Comparison of ENCODE assay signal across 8 cellular contexts in the genomic region with DNA sequence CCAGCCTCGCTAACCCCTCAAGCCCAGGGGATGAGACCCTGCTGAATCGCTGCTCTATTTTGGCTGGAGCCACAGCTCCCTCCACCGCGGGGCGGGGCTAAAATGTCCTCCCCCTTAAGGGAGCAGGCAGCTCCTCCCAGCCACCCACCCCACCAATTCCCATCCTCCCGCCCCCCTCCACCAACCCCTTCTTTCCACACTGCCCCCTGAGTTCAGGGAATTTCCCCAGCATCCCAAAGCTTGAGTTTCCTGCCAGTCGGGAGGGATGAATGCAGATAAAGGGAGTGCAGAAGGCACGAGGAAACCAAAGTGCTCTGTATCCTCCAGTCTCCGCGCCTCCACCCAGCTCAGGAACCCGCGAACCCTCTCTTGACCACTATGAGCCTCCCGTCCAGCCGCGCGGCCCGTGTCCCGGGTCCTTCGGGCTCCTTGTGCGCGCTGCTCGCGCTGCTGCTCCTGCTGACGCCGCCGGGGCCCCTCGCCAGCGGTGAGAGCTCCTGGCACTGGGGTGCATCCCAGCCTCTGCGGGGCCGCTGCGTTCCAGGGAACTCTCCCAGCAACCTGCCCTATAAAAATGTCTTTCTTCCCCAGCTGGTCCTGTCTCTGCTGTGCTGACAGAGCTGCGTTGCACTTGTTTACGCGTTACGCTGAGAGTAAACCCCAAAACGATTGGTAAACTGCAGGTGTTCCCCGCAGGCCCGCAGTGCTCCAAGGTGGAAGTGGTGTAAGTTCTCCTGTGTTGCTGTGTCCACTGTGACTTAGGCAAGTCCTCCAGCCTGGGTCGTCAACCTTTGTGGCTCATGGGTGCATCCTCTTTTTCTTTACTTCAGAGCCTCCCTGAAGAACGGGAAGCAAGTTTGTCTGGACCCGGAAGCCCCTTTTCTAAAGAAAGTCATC. TPM values are rescaled to one million over a fixed set of nuclear protein-coding genes. Genes with fewer than 3 reads are reported as not detected.
A peak's percentile ranks its signal among the peaks of the same experiment; 100 is the strongest.
DNase-seq lines count a peak whose midpoint lies in the region; ATAC-seq and TF ChIP-seq lines count a peak whose summit lies in the region.
"Had no signal": no experiment of that assay in that cellular context is flagged by ENCODE, and none has a peak within 500 bp of the region (broad histone marks: within the 10 kb centered on the region; RNA-seq: fewer than 3 reads in every experiment).

A gene (plus strand): TSS at position 306 of the 897 bp plus-strand sequence. CDS start 73 bp downstream, at position 379.

- peaks cover 29% of the 10 kb centered on the region for H3K27me3 Mint-ChIP-seq in brain
- H3K27me3 Mint-ChIP-seq in activated T-helper 2 cell treated with anti-CD3 and anti-CD28 coated beads, Interferon-gamma antibody, Interleukin-2, Interleukin-4, amounts not matched to agents 10 μg/mL and 5 μg/mL and 100 μg/mL, durations not matched to agents 14 hours and 24 hours and 36 hours (ENCODE audit: low read depth) = peaks cover 21% of the 10 kb centered on the region

- intact Hi-C loops in spleen (cut with DNase I; ENCODE audit: low total_unique reads) = no loop called here
- intact Hi-C loops in activated T-helper 2 cell treated with anti-CD3 and anti-CD28 coated beads, Interferon-gamma antibody, Interleukin-2, Interleukin-4, amounts not matched to agents 10 μg/mL and 5 μg/mL and 100 μg/mL, durations not matched to agents 14 hours and 24 hours and 36 hours (cut with micrococcal nuclease) = no loop called here

- H3K36me3 ChIP-seq in HUES64 (ENCODE audit: insufficient read depth, low read length) (no peaks in the 10 kb centered on the region), spleen (no peaks in the 10 kb centered on the region)
- H3K36me3 ChIP-seq: SJSA1 had no signal

- H3K9me3 ChIP-seq in HUES64 (ENCODE audit: insufficient read depth, low read depth, low read length) = no peaks in the 10 kb centered on the region
- peaks cover 0 to 3% (median 0%) of the 10 kb centered on the region in 8 donors for H3K9me3 ChIP-seq in spleen
- H3K9me3 ChIP-seq: SJSA1 had no signal

- peak within 1 kb of the TSS; percentile 68 to 86 (median 80) for H3K4me3 Mint-ChIP-seq in brain
- H3K4me3 Mint-ChIP-seq in activated T-helper 2 cell treated with anti-CD3 and anti-CD28 coated beads, Interferon-gamma antibody, Interleukin-2, Interleukin-4, amounts not matched to agents 10 μg/mL and 5 μg/mL and 100 μg/mL, durations not matched to agents 14 hours and 24 hours and 36 hours (ENCODE audit: low read depth) = no peak within 1 kb of the TSS

- TF ChIP-seq POLR2A in spleen (IDR thresholded peaks at IDR 0.05) = no peak

- no peak for ATAC-seq in GM21529 (IDR thresholded peaks at IDR 0.05; ENCODE audit: unreplicated experiment)

- H3K36me3 Mint-ChIP-seq in brain = no peaks in the 10 kb centered on the region
- H3K36me3 Mint-ChIP-seq in activated T-helper 2 cell treated with anti-CD3 and anti-CD28 coated beads, Interferon-gamma antibody, Interleukin-2, Interleukin-4, amounts not matched to agents 10 μg/mL and 5 μg/mL and 100 μg/mL, durations not matched to agents 14 hours and 24 hours and 36 hours (ENCODE audit: low read depth) = no peaks in the 10 kb centered on the region

- H3K27me3 ChIP-seq in HUES64 (ENCODE audit: insufficient read depth, low read length) (peaks cover 30% of the 10 kb centered on the region), spleen (replicated peaks in 1 of 7) (peaks cover 0 to 19% (median 0%) of the 10 kb centered on the region in 7 donors)
- H3K27me3 ChIP-seq: SJSA1 had no signal

- peaks cover 7% of the 10 kb centered on the region for H3K4me1 Mint-ChIP-seq in brain
- no peaks in the 10 kb centered on the region for H3K4me1 Mint-ChIP-seq in activated T-helper 2 cell treated with anti-CD3 and anti-CD28 coated beads, Interferon-gamma antibody, Interleukin-2, Interleukin-4, amounts not matched to agents 10 μg/mL and 5 μg/mL and 100 μg/mL, durations not matched to agents 14 hours and 24 hours and 36 hours (ENCODE audit: low read depth)

- peak within 1 kb of the TSS in 1 of 5 experiments; percentile 79 for H3K27ac Mint-ChIP-seq in brain
- no peak within 1 kb of the TSS for H3K27ac Mint-ChIP-seq in activated T-helper 2 cell treated with anti-CD3 and anti-CD28 coated beads, Interferon-gamma antibody, Interleukin-2, Interleukin-4, amounts not matched to agents 10 μg/mL and 5 μg/mL and 100 μg/mL, durations not matched to agents 14 hours and 24 hours and 36 hours

- H3K4me1 ChIP-seq in HUES64 (ENCODE audit: insufficient read depth, low read length) (peaks cover 5% of the 10 kb centered on the region; the same call in 1 of the 2 replicates), spleen (peaks cover 0 to 8% (median 0%) of the 10 kb centered on the region in 6 donors)

- H3K9me3 Mint-ChIP-seq in brain = peaks cover 0 to 2% (median 0%) of the 10 kb centered on the region in 5 experiments
- H3K9me3 Mint-ChIP-seq in activated T-helper 2 cell treated with anti-CD3 and anti-CD28 coated beads, Interferon-gamma antibody, Interleukin-2, Interleukin-4, amounts not matched to agents 10 μg/mL and 5 μg/mL and 100 μg/mL, durations not matched to agents 14 hours and 24 hours and 36 hours = no peaks in the 10 kb centered on the region

- H3K4me3 ChIP-seq in HUES64 (ENCODE audit: low read length) (peak within 1 kb of the TSS; percentile 71), spleen (peak within 1 kb of the TSS; percentile 20 to 67 (median 36))
- H3K4me3 ChIP-seq: SJSA1 had no signal

- WGBS in HUES64 = 4% methylated on average over 40 of the region's 41 CpGs
- WGBS in spleen, 5 donors = 4 to 9% (median 4%) methylated on average over 35 to 41 of the region's 41 CpGs

- no peak within 1 kb of the TSS for H3K27ac ChIP-seq in HUES64 (ENCODE audit: low read depth, low read length)
- H3K27ac ChIP-seq in spleen = peak within 1 kb of the TSS; percentile 27 to 91 (median 86)
- H3K27ac ChIP-seq: SJSA1 had no signal

- TF ChIP-seq CTCF in brain (conservative IDR thresholded peaks at IDR 0.05) (no peak), spleen (IDR thresholded peaks at IDR 0.05 in 8 of 11, conservative IDR thresholded peaks at IDR 0.05 in 3 of 11) (no peak)

- DNase-seq in iPS-NIHi7 (ENCODE audit: extremely low spot score) = peak; percentile 71
- DNase-seq in spleen = peak; percentile 84
- no peak for DNase-seq in activated T-helper 2 cell treated with anti-CD3 and anti-CD28 coated beads, Interferon-gamma antibody, Interleukin-2, Interleukin-4, amounts not matched to agents 10 μg/mL and 5 μg/mL and 100 μg/mL, durations not matched to agents 14 hours and 24 hours and 36 hours (ENCODE audit: low spot score)
- DNase-seq in activated CD4-positive, alpha-beta T cell treated with anti-CD3 and anti-CD28 coated beads, Interleukin-2, amount 50 U/mL, for 4 hours = no peak

- peak within 1 kb of the TSS; percentile 63 for H3K9ac ChIP-seq in HUES64 (ENCODE audit: low read depth, low read length)

RNA-seq across cellular contexts. Expression of the gene that starts here (rescaled TPM):
- 3.2 TPM for polyA plus RNA-seq in HUES64 (2013, experiment 1 of 2)
- 4.7 TPM for polyA plus RNA-seq in HUES64 (2013, experiment 2 of 2)
- polyA plus RNA-seq in brain (ENCODE audit: insufficient read depth, low read depth, low replicate concordance) (0.81 TPM), spleen (10 to 100 TPM; 17.8 to 36.0 (median 29.0) TPM)
- total RNA-seq in spleen = 100 to 1,000 TPM in 3 of 7 donors, 10 to 100 TPM in 4; 52.7 to 143 (median 87.4) TPM
- total RNA-seq in activated T-helper 2 cell treated with anti-CD3 and anti-CD28 coated beads, Interferon-gamma antibody, Interleukin-2, Interleukin-4, amounts not matched to agents 10 μg/mL and 5 μg/mL and 100 μg/mL, durations not matched to agents 14 hours and 24 hours and 36 hours = not detected in 2 replicates
- total RNA-seq: SJSA1 had no signal

Comparison
In these comparisons a context has a peak if more than half of its experiments do, and no peak if none do; other contexts are left out.
1. RNA of the gene that starts here (total RNA-seq): 52.7 to 143 TPM in spleen; not detected in activated T-helper 2 cell treated with anti-CD3 and anti-CD28 coated beads, Interferon-gamma antibody, Interleukin-2, Interleukin-4, amounts not matched to agents 10 μg/mL and 5 μg/mL and 100 μg/mL, durations not matched to agents 14 hours and 24 hours and 36 hours; every median in the first group is over 10 times any median in the second.
2. RNA of the gene that starts here (polyA plus RNA-seq): 17.8 to 36.0 TPM in spleen; 0.81 TPM in brain (single experiment); every median in the first group is over 10 times any median in the second.
3. DNase-seq: peak in iPS-NIHi7 (single experiment) and spleen (single experiment); none in activated T-helper 2 cell treated with anti-CD3 and anti-CD28 coated beads, Interferon-gamma antibody, Interleukin-2, Interleukin-4, amounts not matched to agents 10 μg/mL and 5 μg/mL and 100 μg/mL, durations not matched to agents 14 hours and 24 hours and 36 hours (single experiment) and activated CD4-positive, alpha-beta T cell treated with anti-CD3 and anti-CD28 coated beads, Interleukin-2, amount 50 U/mL, for 4 hours (0 of 2).